In genomic region chr6:35259194-35259945, GRCh38 we compare ENCODE assay signal across 1 cellular context.
TF ChIP-seq lines count a peak whose summit lies in the region.

Gene ZNF76 (plus strand): TSS chr6:35259735. CDS start chr6:35281152, 21,417 bp downstream.

TF ChIP-seq in GM23338, 12 proteins besides CTCF, POLR2A, EP300 and RAD21 (continued from another document):
- no peak for TF ChIP-seq ZNF462 (CRISPR knock-in tag; IDR thresholded peaks at IDR 0.05)
- TF ChIP-seq POLR2AphosphoS5 (IDR thresholded peaks at IDR 0.05; ENCODE audit: low read depth) = peak; percentile 71
- no peak for TF ChIP-seq NANOG (IDR thresholded peaks at IDR 0.05; ENCODE audit: borderline replicate concordance)
- no peak for TF ChIP-seq JUNB (IDR thresholded peaks at IDR 0.05; ENCODE audit: unreplicated experiment)
- no peak for TF ChIP-seq ZNF331 (CRISPR knock-in tag; IDR thresholded peaks at IDR 0.05; ENCODE audit: low read depth)
